In genomic region chr17:79045830-79046500, GRCh38 we compare ENCODE assay signal across 8 cellular contexts. TPM values are rescaled to one million over a fixed set of nuclear protein-coding genes. Genes with fewer than 3 reads are reported as not detected.
DNase-seq lines count a peak whose midpoint lies in the region; ATAC-seq and TF ChIP-seq lines count a peak whose summit lies in the region.

No MANE protein-coding gene starts in this region.

- no peak overlapping the region for H3K4ac ChIP-seq in IMR-90 (ENCODE audit: low read depth, low read length)

- H3K4me3 ChIP-seq in IMR-90 (ENCODE audit: insufficient read depth, low read depth, low read length) (no peak overlapping the region), Panc1 (ENCODE audit: low read depth in 2 of 2, low read length in 2 of 2) (no peak overlapping the region), fibroblast of the aortic adventitia (ENCODE audit: low read depth, low read length) (no peak overlapping the region), neutrophil (ENCODE audit: low read depth in 1 of 2, low read length in 1 of 2) (no peak overlapping the region), thyroid gland (replicated peaks in 1 of 3) (no peak overlapping the region)

- H2BK20ac ChIP-seq in IMR-90 (ENCODE audit: low read depth, low read length), result no peak overlapping the region

- no peak overlapping the region for H3K14ac ChIP-seq in IMR-90 (replicated peaks; ENCODE audit: low read depth, low read length)

- H2BK120ac ChIP-seq in IMR-90 (ENCODE audit: low read depth, low read length), result no peak overlapping the region

- dilution Hi-C loops in IMR-90 (cut with HindIII; ENCODE audit: low sequenced_read_pairs, unreplicated experiment), result no loop called here

- no TSS peak for BruUV-seq in IMR-90 (replicated peaks; lab: Mats Ljungman, UMichigan)
- no TSS peak for BruUV-seq in Panc1 (replicated peaks; lab: Mats Ljungman, UMichigan)

- H3K9ac ChIP-seq in IMR-90 (ENCODE audit: low read depth, low read length), result no peak overlapping the region

- DNase-seq in COR-L47 (lab: John Stamatoyannopoulos, UW) (peak; percentile 68), IMR-90 (peak; percentile 57), Panc1 (ENCODE audit: low read depth, low spot score) (no peak), fibroblast of the aortic adventitia (ENCODE audit: low read depth) (peak; percentile 76), thyroid gland (peak; percentile 65 to 75)
- DNase-seq in activated T-helper 1 cell treated with anti-CD3 and anti-CD28 coated beads, Interleukin-2, amount 50 U/mL, for 16 hours (ENCODE audit: low read depth in 1 of 2, low spot score in 1 of 2), result peak; percentile 28 to 29

- H3K4me2 ChIP-seq in IMR-90 (ENCODE audit: low read depth, low read length), result no peak overlapping the region

- POLR2A ChIA-PET in IMR-90 (lab: Charles Lee; ENCODE audit: unreplicated experiment), result no interaction called here
- POLR2A ChIA-PET in Panc1 (lab: Charles Lee), result interaction anchor here (0.6 kb wide), 1 partner anchor 8 kb away, joined by 7 read pairs; no protein-coding TSS in a partner anchor

- peak overlapping the region; percentile 15 for H2AK9ac ChIP-seq in IMR-90 (replicated peaks; ENCODE audit: low read depth, low read length, poor library complexity)

- H3K9me1 ChIP-seq in IMR-90 (ENCODE audit: insufficient read depth, low read length), result peaks cover 10% of the 10 kb centered on the region

- no peaks in the 10 kb centered on the region for H3K4me1 ChIP-seq in IMR-90 (ENCODE audit: control insufficient read depth, insufficient read depth, low read length)
- no peaks in the 10 kb centered on the region for H3K4me1 ChIP-seq in Panc1 (ENCODE audit: control insufficient read depth, insufficient read depth, low read length)
- H3K4me1 ChIP-seq in neutrophil (ENCODE audit: control insufficient read depth in 1 of 2, insufficient read depth in 1 of 2, low read depth in 1 of 2, low read length in 1 of 2), result no peaks in the 10 kb centered on the region
- H3K4me1 ChIP-seq in thyroid gland, result peaks cover 0 to 15% of the 10 kb centered on the region in 2 donors

- no peak overlapping the region for H3K56ac ChIP-seq in IMR-90 (ENCODE audit: extremely low read depth, insufficient read depth, low read length)

- H4K20me1 ChIP-seq in IMR-90 (ENCODE audit: insufficient read depth, low read length), result no peaks in the 10 kb centered on the region; the same call in 1 of the 2 replicates

- in situ Hi-C loops in IMR-90 (cut with MboI; ENCODE audit: low sequenced_read_pairs), result no loop called here
- in situ Hi-C loops in Panc1 (cut with HindIII; ENCODE audit: low pct_unique_long_range_greater_than_20kb, low sequenced_read_pairs), result no loop called here

- ATAC-seq in IMR-90 (ENCODE audit: low read depth) (peak; percentile 98), Panc1 (peak; percentile 89), GM19328 (IDR thresholded peaks at IDR 0.05; ENCODE audit: unreplicated experiment) (no peak)

- H2BK5ac ChIP-seq in IMR-90 (ENCODE audit: low read depth, low read length, poor library complexity, severe bottlenecking), result no peak overlapping the region

- peak; percentile 95 for TF ChIP-seq CTCF in IMR-90 (conservative IDR thresholded peaks at IDR 0.05; ENCODE audit: low read depth, low read length)
- peak; percentile 99 for TF ChIP-seq CTCF in Panc1 (IDR thresholded peaks at IDR 0.05)
- peak; percentile 96 for TF ChIP-seq CTCF in fibroblast of the aortic adventitia (IDR thresholded peaks at IDR 0.05; ENCODE audit: insufficient read depth, low read length)
- peak; percentile 79 for TF ChIP-seq CTCF in neutrophil (IDR thresholded peaks at IDR 0.05)
- peak; percentile 72 to 97 (median 86) for TF ChIP-seq CTCF in thyroid gland (IDR thresholded peaks at IDR 0.05)

- TF ChIP-seq RAD21 in IMR-90 (IDR thresholded peaks at IDR 0.05; ENCODE audit: low read length), result peak; percentile 86

- no peak overlapping the region for H2AK5ac ChIP-seq in IMR-90 (ENCODE audit: low read depth, low read length)

- H3K27me3 ChIP-seq in IMR-90 (ENCODE audit: control insufficient read depth, insufficient read depth, low read length), result no peaks in the 10 kb centered on the region; the same call in 1 of the 2 replicates
- H3K27me3 ChIP-seq in Panc1 (ENCODE audit: control insufficient read depth, insufficient read depth, low read length), result no peaks in the 10 kb centered on the region; the same call in 1 of the 2 replicates
- H3K27me3 ChIP-seq in neutrophil, result peaks cover 30% of the 10 kb centered on the region
- no peaks in the 10 kb centered on the region for H3K27me3 ChIP-seq in thyroid gland

- TF ChIP-seq POLR2A in IMR-90 (IDR thresholded peaks at IDR 0.05; ENCODE audit: low read depth, low read length) (no peak), thyroid gland (IDR thresholded peaks at IDR 0.05) (no peak)

- no peak overlapping the region for H4K5ac ChIP-seq in IMR-90 (ENCODE audit: low read depth, low read length)

- H2BK15ac ChIP-seq in IMR-90 (ENCODE audit: low read depth, low read length), result no peak overlapping the region

- H3K23ac ChIP-seq in IMR-90 (ENCODE audit: low read depth, low read length), result no peak overlapping the region

- intact Hi-C loops in IMR-90 (cut with micrococcal nuclease) (loop anchor here (1.0 to 5.0 kb wide), 2 partner anchors 36 to 346 kb away; no protein-coding TSS in a partner anchor), Panc1 (cut with micrococcal nuclease; ENCODE audit: unreplicated experiment) (no loop called here), thyroid gland (cut with DNase I) (no loop called here)

- no peak overlapping the region; a peak in 1 of 4 replicates for H4K8ac ChIP-seq in IMR-90 (ENCODE audit: low read depth in 2 of 2, low read length in 2 of 2)

- H3K79me1 ChIP-seq in IMR-90 (ENCODE audit: low read depth in 1 of 2, low read length in 2 of 2), result 0 out of 4 replicates have a peak, but pooled peaks cover 0 to 5% of the 10 kb centered on the region in 2 experiments

- no peak overlapping the region for H3K18ac ChIP-seq in IMR-90 (ENCODE audit: low read depth, low read length)

- peaks cover 8% of the 10 kb centered on the region; the same call in 1 of the 2 replicates for H3K36me3 ChIP-seq in IMR-90 (ENCODE audit: control insufficient read depth, insufficient read depth, low read length)
- no peaks in the 10 kb centered on the region for H3K36me3 ChIP-seq in Panc1 (ENCODE audit: control insufficient read depth, insufficient read depth, low read length)
- no peaks in the 10 kb centered on the region for H3K36me3 ChIP-seq in neutrophil
- H3K36me3 ChIP-seq in thyroid gland, result no peaks in the 10 kb centered on the region

- peak overlapping the region; percentile 68 for H2AFZ ChIP-seq in IMR-90 (replicated peaks; ENCODE audit: low read length, poor library complexity)

- H3K27ac ChIP-seq in IMR-90 (ENCODE audit: insufficient read depth, low read length), result no peak overlapping the region
- H3K27ac ChIP-seq in Panc1 (ENCODE audit: low read length), result no peak overlapping the region
- no peak overlapping the region for H3K27ac ChIP-seq in neutrophil
- peak overlapping the region in 2 of 3 donors; percentile 32 to 47 for H3K27ac ChIP-seq in thyroid gland

- 29% methylated on average over 19 of the region's 22 CpGs; no CpG with 5 or more reads in 1 of the 2 experiments for WGBS in IMR-90 (ENCODE audit: extremely low coverage in 2 of 2, insufficient read length in 1 of 2), 2 experiments
- 20 to 29% methylated on average over 20 to 22 of the region's 22 CpGs for WGBS in thyroid gland, 2 donors

- H3K9me3 ChIP-seq in IMR-90 (ENCODE audit: control insufficient read depth, insufficient read depth, low read length) (no peaks in the 10 kb centered on the region), Panc1 (ENCODE audit: control insufficient read depth, insufficient read depth, low read depth, low read length) (no peaks in the 10 kb centered on the region), neutrophil (no peaks in the 10 kb centered on the region), thyroid gland (no peaks in the 10 kb centered on the region)

- H4K91ac ChIP-seq in IMR-90 (ENCODE audit: insufficient read depth, low read depth, low read length), result no peak overlapping the region

- CTCF ChIA-PET in IMR-90 (lab: Yijun Ruan, JAX), result interaction anchor here (0.6 to 3.1 kb wide), 12 partner anchors 8 to 663 kb away, joined by 3 to 19 read pairs (median 4); no protein-coding TSS in a partner anchor
- CTCF ChIA-PET in Panc1 (lab: Charles Lee), result interaction anchor here (0.5 to 2.0 kb wide), 14 partner anchors 10 to 880 kb away, joined by 3 to 11 read pairs (median 4); no protein-coding TSS in a partner anchor

TF ChIP-seq in IMR-90, 13 proteins besides CTCF, POLR2A, EP300 and RAD21 (continues in another document):
- TF ChIP-seq USF2 (IDR thresholded peaks at IDR 0.05; ENCODE audit: low read depth, low read length), result peak; percentile 59; the same call in 1 of the 2 replicates

RNA-seq across cellular contexts. Expression of gene C1QTNF1, which starts 22.0 kb away (rescaled TPM):
- total RNA-seq in IMR-90 (2012; rRNA removed) (1.7 and 3.4 TPM in 2 replicates), Panc1 (2021; ENCODE audit: unreplicated experiment) (1.5 TPM), fibroblast of the aortic adventitia (ENCODE audit: low replicate concordance) (42.1 and 44.3 TPM in 2 replicates), thyroid gland (100 to 1,000 TPM in 1 of 4 donors, 10 to 100 TPM in 3; 58.8 to 135 (median 73.7) TPM)
- polyA plus RNA-seq in IMR-90 (2012; rRNA removed), result 8.4 and 9.0 TPM in 2 replicates
- polyA plus RNA-seq in IMR-90 (2012; cell fraction: cytosol; rRNA removed), result 5.2 and 16.8 TPM in 2 replicates
- 7.4 and 9.5 TPM in 2 replicates for polyA plus RNA-seq in IMR-90 (2012; cell fraction: nucleus; rRNA removed; ENCODE audit: low replicate concordance)
- polyA plus RNA-seq in Panc1 (2012; ENCODE audit: insufficient read length), result 1.1 TPM

RNA-seq across cellular contexts. Expression of gene ENGASE, which starts 28.7 kb away (rescaled TPM):
- total RNA-seq in IMR-90 (2012; rRNA removed), result 2.5 and 3.9 TPM in 2 replicates
- 10.4 and 12.1 TPM in 2 replicates for polyA plus RNA-seq in IMR-90 (2012; rRNA removed)
- 5.4 and 8.9 TPM in 2 replicates for polyA plus RNA-seq in IMR-90 (2012; cell fraction: cytosol; rRNA removed)
- polyA plus RNA-seq in IMR-90 (2012; cell fraction: nucleus; rRNA removed; ENCODE audit: low replicate concordance), result 108 and 158 TPM in 2 replicates
- total RNA-seq in Panc1 (2021; ENCODE audit: unreplicated experiment), result 32.3 TPM
- 20.4 TPM for polyA plus RNA-seq in Panc1 (2012; ENCODE audit: insufficient read length)
- total RNA-seq in fibroblast of the aortic adventitia (ENCODE audit: low replicate concordance), result 8.4 and 18.6 TPM in 2 replicates
- 10 to 100 TPM; 23.9 to 37.1 (median 31.2) TPM for total RNA-seq in thyroid gland

RNA-seq across cellular contexts. Expression of gene CANT1, which starts 36.4 kb away (rescaled TPM):
- total RNA-seq in IMR-90 (2012; rRNA removed) (50.0 and 51.8 TPM in 2 replicates), Panc1 (2021; ENCODE audit: unreplicated experiment) (160 TPM), fibroblast of the aortic adventitia (ENCODE audit: low replicate concordance) (33.4 and 53.0 TPM in 2 replicates), thyroid gland (10 to 100 TPM; 21.2 to 37.1 (median 27.3) TPM)
- 73.4 and 90.7 TPM in 2 replicates for polyA plus RNA-seq in IMR-90 (2012; rRNA removed)
- polyA plus RNA-seq in IMR-90 (2012; cell fraction: cytosol; rRNA removed), result 61.1 and 63.0 TPM in 2 replicates
- 33.7 and 43.7 TPM in 2 replicates for polyA plus RNA-seq in IMR-90 (2012; cell fraction: nucleus; rRNA removed; ENCODE audit: low replicate concordance)
- polyA plus RNA-seq in Panc1 (2012; ENCODE audit: insufficient read length), result 162 TPM

Comparison
In these comparisons a context has a peak if more than half of its experiments do, and no peak if none do; other contexts are left out.
1. H3K27ac ChIP-seq: peak in thyroid gland (2 of 3); none in IMR-90 (single experiment), Panc1 (single experiment) and neutrophil (single experiment).
2. Peak in every context shown above with its lines, with median percentiles within 50 percentile points of each other: CTCF ChIP-seq.